ENCODE assay signal across 26 cellular contexts in genomic region chr4:66157594-66157993, GRCh38.
"Had no signal": no experiment of that assay in that cellular context is flagged by ENCODE, and none has a peak within 500 bp of the region (broad histone marks: within the 10 kb centered on the region; RNA-seq: fewer than 3 reads in every experiment).

No MANE protein-coding gene starts in this region.

- H3K4me3 ChIP-seq: stomach, suprapubic skin, thoracic aorta, thyroid gland, tibial artery, tibial nerve, transverse colon, upper lobe of left lung, upper lobe of right lung, uterus, vagina had no signal

- H3K27me3 ChIP-seq: stomach, suprapubic skin, thyroid gland, tibial artery, tibial nerve, transverse colon, upper lobe of left lung, upper lobe of right lung, uterus, vagina had no signal

- H3K36me3 ChIP-seq: stomach, suprapubic skin, thoracic aorta, thyroid gland, tibial artery, tibial nerve, transverse colon, upper lobe of left lung, upper lobe of right lung, uterus, vagina had no signal

- ATAC-seq: stimulated activated effector memory CD8-positive, alpha-beta T cell treated with anti-CD3 and anti-CD28 coated beads, Interleukin-12 subunit alpha, Interleukin-12 subunit beta, amount 100 ng/mL, for 72 hours; stimulated activated memory B cell treated with anti-CD40 and anti-IgM and Interleukin-4, amounts not matched to agents 10 μg/mL and 1 μg/mL and 100 μg/mL, for 72 hours; stimulated activated naive B cell treated with anti-CD40 and anti-IgM and Interleukin-4, amounts not matched to agents 10 μg/mL and 1 μg/mL and 100 μg/mL, for 72 hours; stimulated activated naive CD8-positive, alpha-beta T cell treated with anti-CD3 and anti-CD28 coated beads, Interleukin-15, amount 100 ng/mL, for 72 hours; stimulated activated naive CD8-positive, alpha-beta T cell treated with anti-CD3 and anti-CD28 coated beads, Interleukin-15, Interleukin-2, amounts not matched to agents 100 U/mL and 50 U/mL, for 24 hours; upper lobe of right lung had no signal

- H3K9me3 ChIP-seq: stomach, suprapubic skin, thoracic aorta, thyroid gland, tibial artery, tibial nerve, transverse colon, upper lobe of right lung, uterus, vagina had no signal

- H3K27ac ChIP-seq: stomach, suprapubic skin, thoracic aorta, thyroid gland, tibial artery, tibial nerve, transverse colon, upper lobe of left lung, upper lobe of right lung, uterus, vagina had no signal

- FAIRE-seq: urothelium cell line had no signal

- H3K4me1 ChIP-seq: stomach, suprapubic skin, thyroid gland, tibial artery, tibial nerve, transverse colon, upper lobe of left lung, upper lobe of right lung, uterus, vagina had no signal

- DNase-seq: stimulated activated CD4-positive, alpha-beta T cell treated with anti-CD3 and anti-CD28 coated beads, Interleukin-2, amount 100 ng/mL, for 48 hours; stimulated activated CD4-positive, alpha-beta T cell treated with anti-CD3 and anti-CD28 coated beads, Interleukin-4, amount 100 ng/mL, for 1 hour; stimulated activated CD4-positive, alpha-beta T cell treated with anti-CD3 and anti-CD28 coated beads, Interleukin-4, amount 100 ng/mL, for 24 hours; stimulated activated CD4-positive, alpha-beta T cell treated with anti-CD3 and anti-CD28 coated beads, Interleukin-4, amount 100 ng/mL, for 4 hours; stimulated activated CD8-positive, alpha-beta memory T cell treated with anti-CD3 and anti-CD28 coated beads, Interleukin-4, amount 100 ng/mL, for 48 hours; stimulated activated naive B cell treated with anti-CD40 and anti-IgM and Interleukin-4, amounts not matched to agents 10 μg/mL and 1 μg/mL and 100 μg/mL, for 72 hours; stimulated activated naive CD4-positive, alpha-beta T cell; stimulated activated naive CD4-positive, alpha-beta T cell treated with Interleukin-2 at 50 U/mL for 16 hours; stimulated activated naive CD8-positive, alpha-beta T cell treated with anti-CD3 and anti-CD28 coated beads, Interleukin-15, amount 100 ng/mL, for 72 hours; stimulated activated naive CD8-positive, alpha-beta T cell treated with anti-CD3 and anti-CD28 coated beads, Interleukin-15, Interleukin-2, amounts not matched to agents 100 U/mL and 50 U/mL, for 24 hours; stomach; substantia nigra; thyroid gland; tibial artery; transverse colon; trophoblast cell; upper lobe of left lung; upper lobe of right lung; uterus had no signal
